17 cellular contexts compared by ENCODE assay signal in the genomic region with DNA sequence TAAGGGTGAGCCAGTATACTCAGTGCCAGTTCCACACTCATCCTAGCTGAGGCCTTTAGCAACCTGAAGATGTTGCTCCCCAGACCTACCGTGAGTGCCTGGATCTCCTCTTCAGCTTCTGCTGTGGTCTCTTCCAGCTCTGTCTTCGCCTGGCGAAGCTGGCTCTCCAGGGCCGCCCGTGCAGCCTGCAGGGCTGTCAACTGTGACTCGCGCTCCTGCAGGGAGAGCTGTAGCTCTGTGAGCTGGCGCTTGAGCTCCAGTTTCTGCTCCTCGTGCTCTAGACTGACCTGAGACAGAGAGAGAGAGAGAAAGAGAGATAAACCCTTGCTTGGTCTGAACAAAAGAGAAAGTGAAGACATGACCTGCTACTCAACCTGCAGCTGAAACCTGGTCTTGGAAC.
DNase-seq lines count a peak whose midpoint lies in the region; ATAC-seq, FAIRE-seq and TF ChIP-seq lines count a peak whose summit lies in the region.
"Had no signal": no experiment of that assay in that cellular context is flagged by ENCODE, and none has a peak within 500 bp of the region (broad histone marks: within the 10 kb centered on the region; RNA-seq: fewer than 3 reads in every experiment).

No MANE protein-coding gene starts in this region.

- H3K18ac ChIP-seq in H1 (ENCODE audit: extremely low read depth, low read length) (no peak overlapping the region), neuronal stem cell (ENCODE audit: low read length) (no peak overlapping the region)

- H2AFZ ChIP-seq in H1 (ENCODE audit: low read length) (no peak overlapping the region), neuronal stem cell (ENCODE audit: low read length) (peak overlapping the region; percentile 59)
- H2AFZ ChIP-seq: GM23248 had no signal

- 90% methylated on average over 9 of the region's 9 CpGs; no CpG with 5 or more reads in 1 of the 2 experiments for WGBS in H1 (ENCODE audit: extremely low coverage in 1 of 2, insufficient coverage in 1 of 2, insufficient read length in 1 of 2, insufficient replicate concordance in 2 of 2, low coverage in 1 of 2, low lambda C conversion rate in 2 of 2, missing lambda C conversion rate in 1 of 2), 2 experiments
- no CpG with 5 or more reads among the region's 9 CpGs for WGBS in neuronal stem cell (ENCODE audit: extremely low coverage in 2 of 2, insufficient read length in 2 of 2, insufficient replicate concordance in 1 of 2), 2 donors

- DNase-seq in H1 (ENCODE audit: low read depth in 1 of 2, low spot score in 2 of 2) (no peak), kidney tubule cell (ENCODE audit: low spot score) (peak; percentile 55), neuronal stem cell (ENCODE audit: low spot score) (no peak), cerebellum (ENCODE audit: low spot score) (no peak), AG08395 (ENCODE audit: low spot score) (no peak)
- DNase-seq: CD8-positive, alpha-beta T cell; COR-L47; DMS153; DMS79 treated with DMSO at 0.1 percent for 48 hours; EL; GM23248; H9 had no signal

- H4K5ac ChIP-seq in H1 (ENCODE audit: insufficient read length, low read depth, low read length): no peak overlapping the region

- no peak overlapping the region for H3K4me2 ChIP-seq in H1 (ENCODE audit: insufficient read depth in 1 of 2, low read depth in 2 of 2, low read length in 2 of 2)
- no peak overlapping the region for H3K4me2 ChIP-seq in neuronal stem cell (ENCODE audit: insufficient read depth, low read length, poor library complexity, severe bottlenecking)
- H3K4me2 ChIP-seq: A549 had no signal

- H3K4me1 ChIP-seq in H1 (replicated peaks in 1 of 4; ENCODE audit: control insufficient read depth in 3 of 4, insufficient read depth in 4 of 4, low read length in 3 of 4): no peaks in the 10 kb centered on the region
- H3K4me1 ChIP-seq in neuronal stem cell (ENCODE audit: control insufficient read depth in 2 of 2, insufficient read depth in 1 of 2, low read depth in 1 of 2, low read length in 2 of 2): peaks cover 0 to 1% of the 10 kb centered on the region in 2 donors
- H3K4me1 ChIP-seq: A549 had no signal

- no peak overlapping the region for H3K27ac ChIP-seq in H1 (ENCODE audit: low read depth, low read length)
- no peak overlapping the region for H3K27ac ChIP-seq in neuronal stem cell (replicated peaks; ENCODE audit: low read length)
- H3K27ac ChIP-seq: A549, GM23248, HL-60 had no signal

- TF ChIP-seq POLR2A in H1 (IDR thresholded peaks at IDR 0.05; ENCODE audit: control extremely low read depth in 1 of 2, low read depth in 2 of 2, low read length in 2 of 2): no peak

- H3K27me3 ChIP-seq in H1 (replicated peaks in 1 of 4; ENCODE audit: control insufficient read depth in 3 of 4, extremely low read depth in 1 of 4, insufficient read depth in 3 of 4, low read length in 3 of 4) (no peaks in the 10 kb centered on the region), neuronal stem cell (ENCODE audit: control insufficient read depth in 3 of 3, insufficient read depth in 3 of 3, low read depth in 1 of 3, low read length in 3 of 3) (no peaks in the 10 kb centered on the region)

- no peak overlapping the region for H2BK20ac ChIP-seq in H1 (ENCODE audit: low read length)

- H4K91ac ChIP-seq in H1 (replicated peaks; ENCODE audit: insufficient read length, low read length): no peak overlapping the region
- no peak overlapping the region for H4K91ac ChIP-seq in neuronal stem cell (ENCODE audit: low read depth, low read length, poor library complexity)

- H3K9ac ChIP-seq in H1 (replicated peaks in 1 of 4; ENCODE audit: extremely low read depth in 1 of 4, low read depth in 3 of 4, low read length in 3 of 4): no peak overlapping the region
- no peak overlapping the region for H3K9ac ChIP-seq in neuronal stem cell (ENCODE audit: low read depth, low read length, poor library complexity)
- H3K9ac ChIP-seq: GM23248 had no signal

- H3K79me2 ChIP-seq in H1 (ENCODE audit: control insufficient read depth in 1 of 2, insufficient read depth in 2 of 2, low read length in 2 of 2): no peaks in the 10 kb centered on the region

- H2BK15ac ChIP-seq in H1 (ENCODE audit: low read length) (no peak overlapping the region), neuronal stem cell (ENCODE audit: low read length) (no peak overlapping the region)

- H2AK5ac ChIP-seq in H1 (ENCODE audit: low read depth, low read length) (no peak overlapping the region), neuronal stem cell (ENCODE audit: low read depth, low read length) (no peak overlapping the region)

- H4K8ac ChIP-seq in H1 (ENCODE audit: extremely low read depth, insufficient read depth, low read length): peak overlapping the region; percentile 37; the same call in 1 of the 2 replicates
- H4K8ac ChIP-seq in neuronal stem cell (ENCODE audit: low read depth, low read length): no peak overlapping the region

- H3K23ac ChIP-seq in H1 (ENCODE audit: insufficient read length): no peak overlapping the region
- H3K23ac ChIP-seq in neuronal stem cell (ENCODE audit: low read depth, low read length, poor library complexity): no peak overlapping the region

- no peak overlapping the region for H3K4me3 ChIP-seq in H1 (ENCODE audit: extremely low read depth in 1 of 4, insufficient read depth in 2 of 4, low read depth in 3 of 4, low read length in 4 of 4)
- H3K4me3 ChIP-seq in neuronal stem cell (ENCODE audit: low read length in 2 of 2): no peak overlapping the region
- H3K4me3 ChIP-seq: A549, GM23248 had no signal

- TF ChIP-seq CTCF in H1 (IDR thresholded peaks at IDR 0.05; ENCODE audit: control extremely low read depth in 1 of 3, insufficient read depth in 1 of 3, low read depth in 1 of 3, low read length in 3 of 3): no peak

- no peaks in the 10 kb centered on the region for H3K9me3 ChIP-seq in H1 (ENCODE audit: insufficient read depth in 2 of 2, low read depth in 1 of 2, low read length in 1 of 2)
- peaks cover 0 to 7% of the 10 kb centered on the region in 2 donors for H3K9me3 ChIP-seq in neuronal stem cell (replicated peaks in 1 of 2; ENCODE audit: control insufficient read depth in 2 of 2, insufficient read depth in 1 of 2, low read depth in 1 of 2, low read length in 2 of 2)
- H3K9me3 ChIP-seq: A549 had no signal

- no peak overlapping the region for H2BK12ac ChIP-seq in H1 (ENCODE audit: low read depth, low read length)
- H2BK12ac ChIP-seq in neuronal stem cell (ENCODE audit: low read length): no peak overlapping the region

- H3K56ac ChIP-seq in H1 (replicated peaks; ENCODE audit: insufficient read length, low read depth, low read length): no peak overlapping the region

- no peak for ATAC-seq in HG03520 (IDR thresholded peaks at IDR 0.05; ENCODE audit: unreplicated experiment)
- ATAC-seq: A549; CD8-positive, alpha-beta T cell had no signal

- TF ChIP-seq EP300 in H1 (IDR thresholded peaks at IDR 0.05; ENCODE audit: borderline replicate concordance in 1 of 2, low read depth in 2 of 2, low read length in 2 of 2): no peak

- POLR2A ChIA-PET in H1 (lab: Charles Lee; ENCODE audit: partially characterized antibody): interaction anchor here (1.3 kb wide), 1 partner anchor 11 kb away, joined by 3 read pairs; no protein-coding TSS in a partner anchor

- no peak for TF ChIP-seq RAD21 in H1 (IDR thresholded peaks at IDR 0.05 in 1 of 2, conservative IDR thresholded peaks at IDR 0.05 in 1 of 2; ENCODE audit: low read depth in 2 of 2, low read length in 2 of 2)

- no peak for FAIRE-seq in H1 (lab: Jason Lieb, UNC)
- FAIRE-seq: A549, D721Med, GM12891 had no signal

- H2BK120ac ChIP-seq in H1 (replicated peaks; ENCODE audit: low read depth, low read length): no peak overlapping the region
- H2BK120ac ChIP-seq in neuronal stem cell (ENCODE audit: low read depth, low read length): no peak overlapping the region

- H3K36me3 ChIP-seq in H1 (ENCODE audit: control insufficient read depth in 2 of 4, insufficient read depth in 4 of 4, low read length in 3 of 4): peaks cover 13 to 42% (median 33%) of the 10 kb centered on the region in 4 experiments; a peak in 7 of 8 replicates
- peaks cover 28 to 92% of the 10 kb centered on the region in 2 donors for H3K36me3 ChIP-seq in neuronal stem cell (replicated peaks in 1 of 2; ENCODE audit: control insufficient read depth in 2 of 2, insufficient read depth in 2 of 2, low read length in 2 of 2)

- H3K14ac ChIP-seq in H1 (ENCODE audit: insufficient read length): no peak overlapping the region
- H3K14ac ChIP-seq in neuronal stem cell (ENCODE audit: low read length): no peak overlapping the region

- H3K23me2 ChIP-seq in H1 (ENCODE audit: low read depth, low read length): no peaks in the 10 kb centered on the region

- no peak overlapping the region for H2BK5ac ChIP-seq in H1 (ENCODE audit: low read depth, low read length)
- H2BK5ac ChIP-seq in neuronal stem cell (ENCODE audit: low read length): no peak overlapping the region

- no peak overlapping the region for H3K4ac ChIP-seq in H1 (replicated peaks; ENCODE audit: insufficient read length, low read depth, low read length)
- no peak overlapping the region for H3K4ac ChIP-seq in neuronal stem cell (ENCODE audit: low read length)

- H4K20me1 ChIP-seq in H1 (replicated peaks in 1 of 2; ENCODE audit: control insufficient read depth in 1 of 2, insufficient read depth in 2 of 2, low read length in 2 of 2): peaks cover 0 to 5% of the 10 kb centered on the region in 2 experiments

- H3K79me1 ChIP-seq in H1 (ENCODE audit: low read depth, low read length): no peaks in the 10 kb centered on the region
- H3K79me1 ChIP-seq in neuronal stem cell (ENCODE audit: low read depth, low read length): no peaks in the 10 kb centered on the region

- CTCF ChIA-PET in H1 (lab: Charles Lee; ENCODE audit: partially characterized antibody): interaction anchor here (0.7 to 1.4 kb wide), 2 partner anchors 22 to 28 kb away, joined by 3 read pairs; no protein-coding TSS in a partner anchor

TF ChIP-seq in H1, 55 proteins besides CTCF, POLR2A, EP300 and RAD21 (continues in another document):
- TF ChIP-seq CHD2 (IDR thresholded peaks at IDR 0.05; ENCODE audit: low read length) (no peak), SIX5 (IDR thresholded peaks at IDR 0.05; ENCODE audit: low read depth, low read length) (no peak), BACH1 (IDR thresholded peaks at IDR 0.05; ENCODE audit: low read length) (no peak), RXRA (IDR thresholded peaks at IDR 0.05; ENCODE audit: insufficient read depth, low read depth, low read length) (no peak), CBX8 (IDR thresholded peaks at IDR 0.05; ENCODE audit: borderline replicate concordance, low read depth, low read length) (no peak)
